In genomic region chr3:38397320-38397719, GRCh38 we compare ENCODE assay signal across 10 cellular contexts. TPM values are rescaled to one million over a fixed set of nuclear protein-coding genes. Genes with fewer than 3 reads are reported as not detected.
DNase-seq lines count a peak whose midpoint lies in the region; ATAC-seq and TF ChIP-seq lines count a peak whose summit lies in the region.
"Had no signal": no experiment of that assay in that cellular context is flagged by ENCODE, and none has a peak within 500 bp of the region (broad histone marks: within the 10 kb centered on the region; RNA-seq: fewer than 3 reads in every experiment).

No MANE protein-coding gene starts in this region.

- H3K4me3 ChIP-seq in H7 (ENCODE audit: insufficient read depth, low read depth, low read length) = no peak overlapping the region
- H3K4me3 ChIP-seq: smooth muscle cell had no signal

- peak; percentile 68 for DNase-seq in H7
- DNase-seq in nephron progenitor cell = peak; percentile 81
- no peak for DNase-seq in GM13976 (ENCODE audit: low spot score)
- DNase-seq in activated T-cell treated with anti-CD3 and anti-CD28 coated beads, Interleukin-2, amount 50 U/mL, for 24 hours = no peak
- no peak for DNase-seq in activated CD8-positive, alpha-beta memory T cell treated with anti-CD3 and anti-CD28 coated beads, Interleukin-2, amount 50 U/mL, for 48 hours
- DNase-seq: activated naive CD4-positive, alpha-beta T cell treated with anti-CD3 and anti-CD28 coated beads, Interleukin-2, amount 50 U/mL, for 16 hours had no signal

- H3K4me1 Mint-ChIP-seq in nephron progenitor cell = peaks cover 3% of the 10 kb centered on the region
- no peaks in the 10 kb centered on the region for H3K4me1 Mint-ChIP-seq in activated T-cell treated with anti-CD3 and anti-CD28 coated beads, Interleukin-2, amount 50 U/mL, for 24 hours (ENCODE audit: low read depth)

- H3K27ac Mint-ChIP-seq in nephron progenitor cell = no peak overlapping the region
- H3K27ac Mint-ChIP-seq in activated T-cell treated with anti-CD3 and anti-CD28 coated beads, Interleukin-2, amount 50 U/mL, for 24 hours = no peak overlapping the region

- no peak overlapping the region for H3K4me3 Mint-ChIP-seq in nephron progenitor cell
- no peak overlapping the region for H3K4me3 Mint-ChIP-seq in activated T-cell treated with anti-CD3 and anti-CD28 coated beads, Interleukin-2, amount 50 U/mL, for 24 hours

- ATAC-seq in esophagus mucosa (peak; percentile 94), HG02623 (IDR thresholded peaks at IDR 0.05; ENCODE audit: unreplicated experiment) (no peak)

- peaks cover 4% of the 10 kb centered on the region for H3K27me3 Mint-ChIP-seq in nephron progenitor cell (ENCODE audit: low read depth, poor library complexity)
- no peaks in the 10 kb centered on the region for H3K27me3 Mint-ChIP-seq in activated T-cell treated with anti-CD3 and anti-CD28 coated beads, Interleukin-2, amount 50 U/mL, for 24 hours

- TF ChIP-seq CTCF in nephron progenitor cell (IDR thresholded peaks at IDR 0.05) (no peak), GM13976 (IDR thresholded peaks at IDR 0.05; ENCODE audit: borderline replicate concordance, control extremely low read depth, extremely low read depth, insufficient read depth, missing control alignments) (no peak)

- in situ Hi-C loops in GM13976 (cut with MboI; ENCODE audit: low sequenced_read_pairs, unreplicated experiment) = no loop called here

- H3K36me3 ChIP-seq in H7 (replicated peaks; ENCODE audit: control insufficient read depth, insufficient read depth, low read length) = no peaks in the 10 kb centered on the region; the same call in none of the 2 replicates

- H3K36me3 Mint-ChIP-seq in nephron progenitor cell (ENCODE audit: low read depth) = peaks cover 49% of the 10 kb centered on the region
- peaks cover 62% of the 10 kb centered on the region for H3K36me3 Mint-ChIP-seq in activated T-cell treated with anti-CD3 and anti-CD28 coated beads, Interleukin-2, amount 50 U/mL, for 24 hours (ENCODE audit: low read depth)

- no peaks in the 10 kb centered on the region for H3K9me3 Mint-ChIP-seq in nephron progenitor cell
- H3K9me3 Mint-ChIP-seq in activated T-cell treated with anti-CD3 and anti-CD28 coated beads, Interleukin-2, amount 50 U/mL, for 24 hours = no peaks in the 10 kb centered on the region

- no peaks in the 10 kb centered on the region for H3K27me3 ChIP-seq in H7 (ENCODE audit: control insufficient read depth, insufficient read depth, low read length)

TF ChIP-seq in PFSK-1, 5 proteins besides CTCF, POLR2A, EP300 and RAD21:
- TF ChIP-seq SIN3A (IDR thresholded peaks at IDR 0.05; ENCODE audit: borderline replicate concordance, insufficient read depth, low read length) (no peak), TAF1 (IDR thresholded peaks at IDR 0.05; ENCODE audit: borderline replicate concordance, insufficient read depth, low read length) (no peak), POLR2AphosphoS5 (IDR thresholded peaks at IDR 0.05; ENCODE audit: low read depth, low read length) (no peak), REST (IDR thresholded peaks at IDR 0.05; ENCODE audit: insufficient read depth in 1 of 2, low read depth in 2 of 2, low read length in 2 of 2) (peak; percentile 85 to 93), FOXP2 (optimal IDR thresholded peaks at IDR 0.05; ENCODE audit: borderline replicate concordance, extremely low read depth, extremely low read length, insufficient read depth) (no peak)

RNA-seq across cellular contexts. Expression of gene XYLB, which starts 50.7 kb away (rescaled TPM):
- total RNA-seq in H7 (2014; rRNA removed; shearing (Covaris generic)) = 1.5 and 1.6 TPM in 2 replicates
- 3.0 TPM for polyA plus RNA-seq in PFSK-1 (2012; ENCODE audit: insufficient read length, low read depth)
- total RNA-seq in esophagus mucosa = 2.4 TPM

RNA-seq across cellular contexts. Expression of gene ACVR2B, which starts 56.4 kb away (rescaled TPM):
- total RNA-seq in H7 (2014; rRNA removed; shearing (Covaris generic)) = 39.0 and 53.1 TPM in 2 replicates
- polyA plus RNA-seq in PFSK-1 (2012; ENCODE audit: insufficient read length, low read depth) = 3.6 TPM
- 1.5 TPM for total RNA-seq in esophagus mucosa

Comparison
In these comparisons a context has a peak if more than half of its experiments do, and no peak if none do; other contexts are left out.
1. DNase-seq: peak in H7 (single experiment) and nephron progenitor cell (single experiment); none in GM13976 (single experiment), activated T-cell treated with anti-CD3 and anti-CD28 coated beads, Interleukin-2, amount 50 U/mL, for 24 hours (single experiment) and activated CD8-positive, alpha-beta memory T cell treated with anti-CD3 and anti-CD28 coated beads, Interleukin-2, amount 50 U/mL, for 48 hours (single experiment).
2. RNA of gene ACVR2B, which starts 56.4 kb away (total RNA-seq): 39.0 to 53.1 TPM in H7; 1.5 TPM in esophagus mucosa (single experiment); every median in the first group is over 10 times any median in the second.